Comparison of ENCODE assay signal across 17 cellular contexts in the genomic region with DNA sequence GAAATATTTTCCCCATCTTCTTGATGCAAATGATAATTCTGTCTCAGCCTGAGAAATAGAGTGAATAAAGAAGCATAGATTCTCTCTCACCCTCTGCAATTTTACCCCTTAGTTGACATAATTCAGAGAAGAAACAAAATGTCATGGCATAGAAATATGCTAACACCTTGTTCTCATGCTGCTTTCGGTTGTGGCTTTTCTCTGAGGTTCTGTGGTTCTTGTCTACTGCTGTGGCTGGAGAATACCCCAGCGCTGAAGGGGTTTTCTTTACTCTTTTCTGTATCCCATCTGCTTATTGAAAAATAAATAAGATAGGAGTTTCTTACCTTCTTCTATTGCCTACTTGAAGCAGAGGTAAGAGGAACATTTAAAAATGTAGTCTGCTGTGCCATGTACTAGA. TPM values are rescaled to one million over a fixed set of nuclear protein-coding genes. Genes with fewer than 3 reads are reported as not detected.
DNase-seq lines count a peak whose midpoint lies in the region; ATAC-seq, FAIRE-seq and TF ChIP-seq lines count a peak whose summit lies in the region.
"Had no signal": no experiment of that assay in that cellular context is flagged by ENCODE, and none has a peak within 500 bp of the region (broad histone marks: within the 10 kb centered on the region; RNA-seq: fewer than 3 reads in every experiment).

No MANE protein-coding gene starts in this region.

- H3K4me1 ChIP-seq in thyroid gland = no peaks in the 10 kb centered on the region

- 78 to 86% methylated on average over 2 of the region's 2 CpGs for WGBS in thyroid gland, 2 donors

- POLR2A ChIA-PET in activated CD4-positive, alpha-beta memory T cell treated with anti-CD3 and anti-CD28 coated beads, Interleukin-2, amount 10 ng/mL, durations not matched to agents 7 days and 5 days (lab: Charles Lee) = no interaction called here

- H3K4me3 ChIP-seq in thyroid gland (replicated peaks in 1 of 3) = no peak overlapping the region
- H3K4me3 ChIP-seq: thoracic aorta had no signal

- H3K27me3 Mint-ChIP-seq in activated naive CD4-positive, alpha-beta T cell treated with anti-CD3 and anti-CD28 coated beads, Interleukin-2, amount 10 ng/mL, durations not matched to agents 7 days and 5 days = peaks cover 7% of the 10 kb centered on the region
- H3K27me3 Mint-ChIP-seq in activated CD4-positive, alpha-beta memory T cell treated with anti-CD3 and anti-CD28 coated beads, Interleukin-2, amount 10 ng/mL, durations not matched to agents 7 days and 5 days = peaks cover 19% of the 10 kb centered on the region

- H3K36me3 Mint-ChIP-seq in activated naive CD4-positive, alpha-beta T cell treated with anti-CD3 and anti-CD28 coated beads, Interleukin-2, amount 10 ng/mL, durations not matched to agents 7 days and 5 days = no peaks in the 10 kb centered on the region
- H3K36me3 Mint-ChIP-seq in activated CD4-positive, alpha-beta memory T cell treated with anti-CD3 and anti-CD28 coated beads, Interleukin-2, amount 10 ng/mL, durations not matched to agents 7 days and 5 days (ENCODE audit: low read depth) = no peaks in the 10 kb centered on the region

- no peaks in the 10 kb centered on the region for H3K36me3 ChIP-seq in thyroid gland
- H3K36me3 ChIP-seq: thoracic aorta had no signal

- no peak for TF ChIP-seq POLR2A in GM12891 (IDR thresholded peaks at IDR 0.05; ENCODE audit: low read depth, low read length)
- TF ChIP-seq POLR2A in thyroid gland (IDR thresholded peaks at IDR 0.05) = no peak

- no peak overlapping the region for H3K27ac ChIP-seq in thyroid gland
- H3K27ac ChIP-seq: thoracic aorta had no signal

- FAIRE-seq in GM12891 (lab: Jason Lieb, UNC) = no peak
- FAIRE-seq: H1 had no signal

- no peaks in the 10 kb centered on the region for H3K27me3 ChIP-seq in thyroid gland

- peak; percentile 51 for DNase-seq in activated naive CD4-positive, alpha-beta T cell treated with anti-CD3 and anti-CD28 coated beads, Interleukin-2, amount 10 ng/mL, durations not matched to agents 7 days and 5 days
- DNase-seq in activated naive CD4-positive, alpha-beta T cell (lab: John Stamatoyannopoulos, UW) = no peak
- peak; percentile 51 for DNase-seq in activated CD4-positive, alpha-beta memory T cell treated with anti-CD3 and anti-CD28 coated beads, Interleukin-2, amount 10 ng/mL, durations not matched to agents 7 days and 5 days
- DNase-seq in GM12891 (ENCODE audit: insufficient read length, low spot score) = no peak
- no peak for DNase-seq in thyroid gland
- DNase-seq in NCI-H446 treated with DMSO at 0.1 percent for 48 hours (lab: John Stamatoyannopoulos, UW) = no peak
- DNase-seq: aorta, Kasumi-1, mammary epithelial cell, NCI-H1436 treated with DMSO at 0.1 percent for 48 hours, NCI-H524 had no signal

- intact Hi-C loops in thyroid gland (cut with DNase I) = no loop called here

- H3K27ac Mint-ChIP-seq in activated naive CD4-positive, alpha-beta T cell treated with anti-CD3 and anti-CD28 coated beads, Interleukin-2, amount 10 ng/mL, durations not matched to agents 7 days and 5 days = no peak overlapping the region
- H3K27ac Mint-ChIP-seq in activated CD4-positive, alpha-beta memory T cell treated with anti-CD3 and anti-CD28 coated beads, Interleukin-2, amount 10 ng/mL, durations not matched to agents 7 days and 5 days = no peak overlapping the region
- H3K27ac Mint-ChIP-seq: nephron had no signal

- CTCF ChIA-PET in activated naive CD4-positive, alpha-beta T cell treated with anti-CD3 and anti-CD28 coated beads, Interleukin-2, amount 10 ng/mL, durations not matched to agents 7 days and 5 days (lab: Charles Lee) = no interaction called here
- CTCF ChIA-PET in activated CD4-positive, alpha-beta memory T cell treated with anti-CD3 and anti-CD28 coated beads, Interleukin-2, amount 10 ng/mL, durations not matched to agents 7 days and 5 days (lab: Charles Lee) = no interaction called here

- no peak for TF ChIP-seq CTCF in thyroid gland (IDR thresholded peaks at IDR 0.05)

- H3K9me3 Mint-ChIP-seq in activated naive CD4-positive, alpha-beta T cell treated with anti-CD3 and anti-CD28 coated beads, Interleukin-2, amount 10 ng/mL, durations not matched to agents 7 days and 5 days = no peaks in the 10 kb centered on the region
- no peaks in the 10 kb centered on the region for H3K9me3 Mint-ChIP-seq in activated CD4-positive, alpha-beta memory T cell treated with anti-CD3 and anti-CD28 coated beads, Interleukin-2, amount 10 ng/mL, durations not matched to agents 7 days and 5 days
- H3K9me3 Mint-ChIP-seq: nephron had no signal

- no peak overlapping the region for H3K4me3 Mint-ChIP-seq in activated naive CD4-positive, alpha-beta T cell treated with anti-CD3 and anti-CD28 coated beads, Interleukin-2, amount 10 ng/mL, durations not matched to agents 7 days and 5 days
- H3K4me3 Mint-ChIP-seq in activated CD4-positive, alpha-beta memory T cell treated with anti-CD3 and anti-CD28 coated beads, Interleukin-2, amount 10 ng/mL, durations not matched to agents 7 days and 5 days = no peak overlapping the region
- H3K4me3 Mint-ChIP-seq: nephron had no signal

- ATAC-seq in HG02938 (IDR thresholded peaks at IDR 0.05; ENCODE audit: unreplicated experiment) = peak; percentile 64
- no peak for ATAC-seq in HG03439 (IDR thresholded peaks at IDR 0.05; ENCODE audit: unreplicated experiment)
- ATAC-seq: Panc1 had no signal

- H3K9me3 ChIP-seq in thyroid gland = no peaks in the 10 kb centered on the region
- H3K9me3 ChIP-seq: thoracic aorta had no signal

- peaks cover 14% of the 10 kb centered on the region for H3K4me1 Mint-ChIP-seq in activated naive CD4-positive, alpha-beta T cell treated with anti-CD3 and anti-CD28 coated beads, Interleukin-2, amount 10 ng/mL, durations not matched to agents 7 days and 5 days
- peaks cover 16% of the 10 kb centered on the region for H3K4me1 Mint-ChIP-seq in activated CD4-positive, alpha-beta memory T cell treated with anti-CD3 and anti-CD28 coated beads, Interleukin-2, amount 10 ng/mL, durations not matched to agents 7 days and 5 days
- H3K4me1 Mint-ChIP-seq: nephron had no signal

TF ChIP-seq in GM12891, 5 proteins besides CTCF, POLR2A, EP300 and RAD21:
- no peak for TF ChIP-seq POU2F2 (IDR thresholded peaks at IDR 0.05; ENCODE audit: low read depth, low read length)
- TF ChIP-seq PAX5 (IDR thresholded peaks at IDR 0.05; ENCODE audit: insufficient read depth, low read length, severe bottlenecking) = no peak
- TF ChIP-seq TAF1 (IDR thresholded peaks at IDR 0.05; ENCODE audit: low read depth, low read length) = no peak
- TF ChIP-seq POLR2AphosphoS5 (IDR thresholded peaks at IDR 0.05; ENCODE audit: low read depth, low read length) = no peak
- TF ChIP-seq SPI1 (IDR thresholded peaks at IDR 0.05; ENCODE audit: low read depth, low read length) = no peak
TF ChIP-seq in GM12891: peak in this region for 0.

RNA-seq across cellular contexts. Expression of gene RAB27B, which starts 15.4 kb away (rescaled TPM):
- 1 to 10 TPM; 5.0 to 5.2 TPM for total RNA-seq in activated CD4-positive, alpha-beta memory T cell treated with anti-CD3 and anti-CD28 coated beads, Interleukin-2, amount 10 ng/mL, durations not matched to agents 7 days and 5 days
- polyA plus RNA-seq in GM12891 (2012; ENCODE audit: low read depth, missing spikeins) = not detected
- total RNA-seq in thyroid gland = under 1 TPM; 0.21 to 0.44 (median 0.37) TPM

Comparison
In these comparisons a context has a peak if more than half of its experiments do, and no peak if none do; other contexts are left out.
1. DNase-seq: peak in activated naive CD4-positive, alpha-beta T cell treated with anti-CD3 and anti-CD28 coated beads, Interleukin-2, amount 10 ng/mL, durations not matched to agents 7 days and 5 days (single experiment) and activated CD4-positive, alpha-beta memory T cell treated with anti-CD3 and anti-CD28 coated beads, Interleukin-2, amount 10 ng/mL, durations not matched to agents 7 days and 5 days (single experiment); none in activated naive CD4-positive, alpha-beta T cell (0 of 4), GM12891 (single experiment), thyroid gland (0 of 2) and NCI-H446 treated with DMSO at 0.1 percent for 48 hours (single experiment).
2. RNA of gene RAB27B, which starts 15.4 kb away (total RNA-seq): 5.0 to 5.2 TPM in activated CD4-positive, alpha-beta memory T cell treated with anti-CD3 and anti-CD28 coated beads, Interleukin-2, amount 10 ng/mL, durations not matched to agents 7 days and 5 days; 0.21 to 0.44 TPM in thyroid gland; every median in the first group is over 4 times any median in the second.